ENCODE assay signal across 8 cellular contexts in the genomic region with DNA sequence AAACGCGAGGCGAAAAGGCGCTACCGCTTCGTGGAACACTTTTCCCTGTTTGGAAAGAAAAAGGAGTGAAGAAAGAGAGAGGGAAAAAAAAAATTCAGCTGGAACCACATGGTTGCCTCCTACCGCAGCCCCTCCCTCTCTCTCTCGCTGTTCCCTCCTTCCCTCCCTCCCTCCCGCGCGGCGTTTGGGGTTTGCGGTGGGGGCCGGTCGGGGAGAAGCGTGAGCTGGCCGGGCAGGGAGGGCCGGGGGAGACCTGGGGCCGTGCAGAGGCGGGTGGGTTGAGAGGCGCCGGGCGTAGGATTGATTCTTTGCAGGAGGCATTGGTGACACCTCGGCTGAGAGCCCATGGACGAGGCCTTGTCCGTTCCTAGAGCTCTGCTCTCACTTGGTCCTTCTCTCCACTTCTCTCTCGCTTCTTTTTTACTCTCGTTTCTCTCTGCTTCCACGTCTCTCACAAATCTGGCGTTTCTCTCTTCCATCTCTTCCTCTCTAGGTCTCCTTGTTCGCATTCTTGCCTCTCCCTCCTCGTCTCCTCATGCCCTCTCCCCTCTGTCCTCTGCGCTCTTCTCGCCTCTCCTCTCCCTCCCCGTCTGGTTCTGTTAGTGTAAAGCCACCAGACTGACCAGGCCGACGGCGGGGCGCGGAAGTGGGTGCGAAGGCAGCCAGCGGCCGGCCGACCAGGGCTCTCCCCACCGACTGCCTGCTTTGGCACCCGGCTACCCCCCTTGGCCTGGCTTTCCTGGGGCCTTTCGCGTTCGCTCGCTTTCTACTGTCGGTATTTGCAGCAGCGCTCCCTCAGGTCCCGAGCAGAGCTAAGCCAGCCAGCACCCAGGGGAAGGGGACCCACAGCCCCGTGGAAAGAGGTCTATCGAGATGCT. TPM values are rescaled to one million over a fixed set of nuclear protein-coding genes. Genes with fewer than 3 reads are reported as not detected.
DNase-seq lines count a peak whose midpoint lies in the region; ATAC-seq and TF ChIP-seq lines count a peak whose summit lies in the region.

A gene with protein sequence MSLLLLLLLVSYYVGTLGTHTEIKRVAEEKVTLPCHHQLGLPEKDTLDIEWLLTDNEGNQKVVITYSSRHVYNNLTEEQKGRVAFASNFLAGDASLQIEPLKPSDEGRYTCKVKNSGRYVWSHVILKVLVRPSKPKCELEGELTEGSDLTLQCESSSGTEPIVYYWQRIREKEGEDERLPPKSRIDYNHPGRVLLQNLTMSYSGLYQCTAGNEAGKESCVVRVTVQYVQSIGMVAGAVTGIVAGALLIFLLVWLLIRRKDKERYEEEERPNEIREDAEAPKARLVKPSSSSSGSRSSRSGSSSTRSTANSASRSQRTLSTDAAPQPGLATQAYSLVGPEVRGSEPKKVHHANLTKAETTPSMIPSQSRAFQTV (minus strand): TSS at position 67 of the 878 bp plus-strand sequence. CDS start 308 bp downstream, outside the sequence.

- CTCF ChIA-PET in BJ (lab: Yijun Ruan, JAX) = interaction anchor here (0.6 to 1.4 kb wide), 4 partner anchors 20 to 1044 kb away, joined by 3 to 4 read pairs (median 3); no protein-coding TSS in a partner anchor

- POLR2A ChIA-PET in BJ (lab: Charles Lee) = interaction anchor here (0.6 to 1.0 kb wide), 3 partner anchors 16 to 45 kb away, joined by 3 to 5 read pairs (median 4); no protein-coding TSS in a partner anchor

- DNase-seq in BJ (ENCODE audit: low read depth) = no peak
- peak; percentile 68 for DNase-seq in LHCN-M2 (ENCODE audit: low read depth)
- DNase-seq in astrocyte of the spinal cord (ENCODE audit: low read depth, low spot score) = peak; percentile 69
- peak; percentile 59 for DNase-seq in iPS-NIHi7 (ENCODE audit: extremely low spot score)
- DNase-seq in SHP77 treated with DMSO at 0.1 percent for 48 hours (lab: John Stamatoyannopoulos, UW) = no peak

- in situ Hi-C loops in astrocyte of the spinal cord (cut with HindIII; ENCODE audit: low sequenced_read_pairs) = no loop called here

- TF ChIP-seq CTCF in BJ (IDR thresholded peaks at IDR 0.05; ENCODE audit: insufficient read depth, low read depth, low read length) (no peak), astrocyte of the spinal cord (IDR thresholded peaks at IDR 0.05; ENCODE audit: low read depth, low read length) (no peak)

- H3K27me3 ChIP-seq in BJ (ENCODE audit: control insufficient read depth, insufficient read depth, low read length) = no peaks in the 10 kb centered on the region

- H3K4me3 ChIP-seq in BJ (ENCODE audit: low read depth, low read length) (peak within 1 kb of the TSS; percentile 71), astrocyte of the spinal cord (ENCODE audit: low read depth, low read length) (peak within 1 kb of the TSS; percentile 72), skin epidermis (peak within 1 kb of the TSS; percentile 16 to 51 (median 32))

- H3K27ac ChIP-seq in skin epidermis = peak within 1 kb of the TSS in 20 of 21 experiments; percentile 40 to 86 (median 74)

- 0 out of 2 replicates have a peak, but pooled peaks cover 2% of the 10 kb centered on the region for H3K36me3 ChIP-seq in BJ (ENCODE audit: control insufficient read depth, insufficient read depth, low read length)

- ATAC-seq in HG02798 (IDR thresholded peaks at IDR 0.05; ENCODE audit: poor library complexity, unreplicated experiment) (no peak), GM18502 (IDR thresholded peaks at IDR 0.05; ENCODE audit: poor library complexity, unreplicated experiment) (no peak)

RNA-seq across cellular contexts. Expression of the gene that starts here (rescaled TPM):
- 174 and 219 TPM in 2 replicates for polyA plus RNA-seq in BJ (2011; rRNA removed)
- 192 and 295 TPM in 2 replicates for polyA minus RNA-seq in BJ (2011; rRNA and poly(A)+ RNA removed)
- 65.3 and 68.0 TPM in 2 replicates for total RNA-seq in LHCN-M2 (2014; rRNA removed)
- 6.2 TPM for polyA plus RNA-seq in LHCN-M2 (2012)

Comparison
In these comparisons a context has a peak if more than half of its experiments do, and no peak if none do; other contexts are left out.
1. DNase-seq: peak in LHCN-M2 (single experiment), astrocyte of the spinal cord (single experiment) and iPS-NIHi7 (single experiment); none in BJ (single experiment) and SHP77 treated with DMSO at 0.1 percent for 48 hours (single experiment).
2. Peak in every context shown above with its lines, with median percentiles within 50 percentile points of each other: H3K4me3 ChIP-seq.